8 cellular contexts compared by ENCODE assay signal in the genomic region with DNA sequence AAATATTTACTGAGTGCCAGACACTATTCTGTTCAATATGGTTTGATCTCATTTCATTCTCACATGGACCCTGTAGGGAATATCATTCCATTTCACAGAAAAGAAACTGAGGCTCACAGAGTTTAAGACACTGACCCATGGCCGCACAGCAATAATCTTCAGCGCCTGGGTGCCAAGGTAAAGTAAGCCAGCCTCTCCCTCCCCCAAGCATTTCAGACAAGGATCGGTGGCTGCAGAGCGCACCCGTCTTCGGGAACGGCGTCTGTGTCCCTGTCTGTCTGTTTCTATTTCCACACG. TPM values are rescaled to one million over a fixed set of nuclear protein-coding genes. Genes with fewer than 3 reads are reported as not detected.
DNase-seq lines count a peak whose midpoint lies in the region; ATAC-seq and TF ChIP-seq lines count a peak whose summit lies in the region.

No MANE protein-coding gene starts in this region.

- ATAC-seq in left lobe of liver, result peak; percentile 36

- H3K9me3 ChIP-seq in adipocyte (ENCODE audit: control insufficient read depth, low read length), result no peaks in the 10 kb centered on the region
- peaks cover 0 to 14% (median 0%) of the 10 kb centered on the region in 4 donors for H3K9me3 ChIP-seq in tibial nerve

- H3K27me3 Mint-ChIP-seq in activated naive CD4-positive, alpha-beta T cell treated with anti-CD3 and anti-CD28 coated beads for 36 hours (ENCODE audit: low read depth), result peaks cover 35% of the 10 kb centered on the region

- TF ChIP-seq CTCF in tibial nerve (IDR thresholded peaks at IDR 0.05), result no peak

- no peaks in the 10 kb centered on the region for H3K9me3 Mint-ChIP-seq in activated naive CD4-positive, alpha-beta T cell treated with anti-CD3 and anti-CD28 coated beads for 36 hours

- no peak overlapping the region for H3K27ac Mint-ChIP-seq in activated naive CD4-positive, alpha-beta T cell treated with anti-CD3 and anti-CD28 coated beads for 36 hours

- H3K27me3 ChIP-seq in adipocyte (replicated peaks; ENCODE audit: control insufficient read depth, insufficient read depth, low read length) (peaks cover 19% of the 10 kb centered on the region), tibial nerve (peaks cover 0 to 64% of the 10 kb centered on the region in 2 donors)

- peaks cover 16% of the 10 kb centered on the region for H3K4me1 ChIP-seq in adipocyte (ENCODE audit: control insufficient read depth, insufficient read depth, low read length)
- peaks cover 0 to 50% (median 25%) of the 10 kb centered on the region in 4 donors for H3K4me1 ChIP-seq in tibial nerve

- peak overlapping the region; percentile 80 for H3K9ac ChIP-seq in adipocyte (ENCODE audit: low read length)

- TF ChIP-seq EP300 in tibial nerve (IDR thresholded peaks at IDR 0.05), result no peak

- no peak for DNase-seq in activated naive CD4-positive, alpha-beta T cell treated with anti-CD3 and anti-CD28 coated beads for 36 hours
- DNase-seq in activated naive CD4-positive, alpha-beta T cell treated with Interleukin-2 at 50 U/mL for 16 hours, result no peak
- DNase-seq in adipocyte (ENCODE audit: low read depth) (no peak), left lobe of liver (ENCODE audit: low spot score) (no peak), tibial nerve (ENCODE audit: low spot score in 2 of 2) (no peak), substantia nigra (lab: John Stamatoyannopoulos, UW) (no peak), SK-N-DZ (ENCODE audit: low spot score) (no peak), activated gamma-delta T cell treated with Interleukin-2 at 50 U/mL for 16 hours (no peak)

- H3K4me1 Mint-ChIP-seq in activated naive CD4-positive, alpha-beta T cell treated with anti-CD3 and anti-CD28 coated beads for 36 hours (ENCODE audit: low read depth), result peaks cover 48% of the 10 kb centered on the region

- H3K27ac ChIP-seq in tibial nerve, result no peak overlapping the region
- H3K27ac ChIP-seq in substantia nigra (ENCODE audit: low read depth, low read length, poor library complexity, severe bottlenecking), result no peak overlapping the region

- 8 to 11% methylated on average over 9 of the region's 9 CpGs for WGBS in tibial nerve, 2 donors

- CTCF ChIA-PET in activated naive CD4-positive, alpha-beta T cell treated with anti-CD3 and anti-CD28 coated beads for 36 hours (lab: Charles Lee), result interaction anchor here (0.6 to 7.9 kb wide), 13 partner anchors 10 to 408 kb away, joined by 3 to 142 read pairs (median 5); a partner anchor contains a TSS

- H3K4me3 ChIP-seq in adipocyte (ENCODE audit: low read length) (peak overlapping the region; percentile 83), tibial nerve (peak overlapping the region; percentile 9 to 46 (median 22))

- H3K36me3 ChIP-seq in adipocyte (ENCODE audit: control insufficient read depth, insufficient read depth, low read length, severe bottlenecking) (no peaks in the 10 kb centered on the region), tibial nerve (no peaks in the 10 kb centered on the region)

- peak overlapping the region; percentile 75 for H3K4me3 Mint-ChIP-seq in activated naive CD4-positive, alpha-beta T cell treated with anti-CD3 and anti-CD28 coated beads for 36 hours

- intact Hi-C loops in activated naive CD4-positive, alpha-beta T cell treated with anti-CD3 and anti-CD28 coated beads for 36 hours (cut with micrococcal nuclease), result loop anchor here (1.0 to 10.0 kb wide), 4 partner anchors 13 to 311 kb away; a partner anchor contains a TSS

- no peak for TF ChIP-seq POLR2A in tibial nerve (IDR thresholded peaks at IDR 0.05)

- no peaks in the 10 kb centered on the region for H3K36me3 Mint-ChIP-seq in activated naive CD4-positive, alpha-beta T cell treated with anti-CD3 and anti-CD28 coated beads for 36 hours (ENCODE audit: low read depth)

RNA-seq across cellular contexts. Expression of a gene that starts 4.3 kb away (rescaled TPM):
- 1 to 10 TPM; 5.5 TPM for total RNA-seq in activated naive CD4-positive, alpha-beta T cell treated with anti-CD3 and anti-CD28 coated beads for 36 hours
- total RNA-seq in left lobe of liver (1.7 TPM), tibial nerve (10 to 100 TPM in 2 of 4 donors, 1 to 10 TPM in 2; 8.7 to 12.7 (median 10.0) TPM)
- polyA plus RNA-seq in SK-N-DZ (2014; cell fraction: cytosol; rRNA removed), result 2.8 and 3.6 TPM in 2 replicates
- 2.9 and 6.8 TPM in 2 replicates for polyA plus RNA-seq in SK-N-DZ (2014; cell fraction: nucleus; rRNA removed)

RNA-seq across cellular contexts. Expression of a gene that starts 12.7 kb away (rescaled TPM):
- total RNA-seq in activated naive CD4-positive, alpha-beta T cell treated with anti-CD3 and anti-CD28 coated beads for 36 hours, result 100 to 1,000 TPM; 158 to 164 TPM
- 49.4 TPM for total RNA-seq in left lobe of liver
- total RNA-seq in tibial nerve, result 100 to 1,000 TPM; 127 to 260 (median 155) TPM
- 188 and 208 TPM in 2 replicates for polyA plus RNA-seq in SK-N-DZ (2014; cell fraction: cytosol; rRNA removed)
- 567 and 627 TPM in 2 replicates for polyA plus RNA-seq in SK-N-DZ (2014; cell fraction: nucleus; rRNA removed)

RNA-seq across cellular contexts. Expression of a gene that starts 35.7 kb away (rescaled TPM):
- total RNA-seq in activated naive CD4-positive, alpha-beta T cell treated with anti-CD3 and anti-CD28 coated beads for 36 hours, result 100 to 1,000 TPM; 175 to 190 TPM
- total RNA-seq in left lobe of liver (78.8 TPM), tibial nerve (100 to 1,000 TPM; 112 to 166 (median 125) TPM)
- 22.0 and 26.4 TPM in 2 replicates for polyA plus RNA-seq in SK-N-DZ (2014; cell fraction: cytosol; rRNA removed)
- polyA plus RNA-seq in SK-N-DZ (2014; cell fraction: nucleus; rRNA removed), result 212 and 214 TPM in 2 replicates
